ENCODE assay signal across 33 cellular contexts in the genomic region with DNA sequence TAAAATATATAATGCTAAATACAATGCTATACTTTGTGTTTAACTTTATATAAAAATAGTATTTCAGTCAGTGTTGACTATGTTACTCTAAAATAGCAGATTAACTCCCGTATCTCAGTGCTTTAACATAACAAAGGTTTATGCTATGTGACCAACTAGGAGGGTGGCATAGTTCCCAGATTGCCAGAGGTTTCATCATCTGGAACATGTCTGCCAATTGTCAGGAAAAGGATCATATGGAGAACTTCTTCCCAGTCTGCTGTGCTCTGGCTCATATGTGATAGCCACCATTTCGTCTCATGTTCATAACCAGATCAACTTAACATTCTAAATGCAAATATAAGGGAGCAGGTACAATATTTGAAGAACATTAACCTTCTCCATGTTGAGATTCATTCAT.
"Had no signal": no experiment of that assay in that cellular context is flagged by ENCODE, and none has a peak within 500 bp of the region (broad histone marks: within the 10 kb centered on the region; RNA-seq: fewer than 3 reads in every experiment).

No MANE protein-coding gene starts in this region.

- H3K27ac Mint-ChIP-seq: activated naive CD4-positive, alpha-beta T cell treated with anti-CD3 and anti-CD28 coated beads for 36 hours; activated naive CD8-positive, alpha-beta T cell treated with anti-CD3 and anti-CD28 coated beads for 36 hours; activated T-helper 1 cell treated with anti-CD3 and anti-CD28 coated beads, Interleukin-12 subunit alpha, Interleukin-12 subunit beta, Interleukin-2, Interleukin-4 antibody, amounts not matched to agents 30 ng/mL and 10 ng/mL and 1 ng/mL, durations not matched to agents 14 hours and 24 hours and 36 hours; dendritic cell treated with granulocyte-macrophage colony-stimulating factor and Interleukin-4, amounts not matched to agents 40 ng/mL and 50 ng/mL, for 4 days; naive thymus-derived CD4-positive, alpha-beta T cell; progenitor cell of endocrine pancreas; stimulated activated naive CD8-positive, alpha-beta T cell treated with anti-CD3 and anti-CD28 coated beads, Interleukin-15, Interleukin-2, amounts not matched to agents 100 ng/mL and 50 ng/mL, for 24 hours; T-helper 1 cell treated with Interleukin-12 subunit alpha and Interleukin-12 subunit beta and Interleukin-4 antibody, amounts not matched to agents 30 μg/mL and 1 μg/mL, for 36 hours had no signal

- H3K27me3 Mint-ChIP-seq: dendritic cell treated with granulocyte-macrophage colony-stimulating factor and Interleukin-4, amounts not matched to agents 40 ng/mL and 50 ng/mL, for 4 days; progenitor cell of endocrine pancreas had no signal

- H3K27me3 ChIP-seq: ascending aorta, esophagus squamous epithelium, gastrocnemius medialis, ovary, right lobe of liver had no signal

- H3K4me1 Mint-ChIP-seq: activated naive CD8-positive, alpha-beta T cell treated with anti-CD3 and anti-CD28 coated beads for 36 hours; brain; naive thymus-derived CD4-positive, alpha-beta T cell had no signal

- H3K9me3 ChIP-seq: gastrocnemius medialis, ovary, right lobe of liver, uterus had no signal

- H3K4me3 ChIP-seq: ascending aorta, esophagus squamous epithelium, gastrocnemius medialis, ovary, right lobe of liver, thoracic aorta, uterus had no signal

- ATAC-seq: activated CD4-positive, CD25-positive, alpha-beta regulatory T cell treated with anti-CD3 and anti-CD28 coated beads, Interleukin-2, amount 50 U/mL, for 24 hours; gastrocnemius medialis; left ventricle myocardium superior; naive thymus-derived CD4-positive, alpha-beta T cell; right lobe of liver had no signal

- FAIRE-seq: endometrium had no signal

- DNase-seq: activated CD4-positive, alpha-beta T cell treated with anti-CD3 and anti-CD28 coated beads for 48 hours; activated CD4-positive, alpha-beta T cell treated with anti-CD3 and anti-CD28 coated beads, Interleukin-2, amount 50 U/mL, for 48 hours; activated CD8-positive, alpha-beta memory T cell treated with anti-CD3 and anti-CD28 coated beads, Interleukin-2, amount 50 U/mL, for 4 hours; activated effector memory CD4-positive, alpha-beta T cell treated with anti-CD3 and anti-CD28 coated beads, Interleukin-2, amount 50 U/mL, for 16 hours; activated naive CD4-positive, alpha-beta T cell treated with anti-CD3 and anti-CD28 coated beads for 36 hours; activated naive CD8-positive, alpha-beta T cell treated with anti-CD3 and anti-CD28 coated beads for 36 hours; activated T-cell treated with anti-CD3 and anti-CD28 coated beads, Interleukin-2, amount 50 U/mL, for 1 hour; caudate nucleus; esophagus squamous epithelium; gastrocnemius medialis; glutamatergic neuron; islet precursor cell; left ventricle myocardium superior; midbrain; naive thymus-derived CD4-positive, alpha-beta T cell; ovary; right lobe of liver; stimulated activated CD4-positive, alpha-beta T cell treated with anti-CD3 and anti-CD28 coated beads, Interleukin-4, amount 100 ng/mL, for 1 hour; T-helper 9 cell; trophoblast cell; uterus; WERI-Rb-1 had no signal

- H3K4me1 ChIP-seq: ascending aorta, esophagus squamous epithelium, gastrocnemius medialis, right lobe of liver, uterus had no signal

- H3K4me3 Mint-ChIP-seq: activated naive CD4-positive, alpha-beta T cell treated with anti-CD3 and anti-CD28 coated beads for 36 hours; activated naive CD8-positive, alpha-beta T cell treated with anti-CD3 and anti-CD28 coated beads for 36 hours; activated T-helper 1 cell treated with anti-CD3 and anti-CD28 coated beads, Interleukin-12 subunit alpha, Interleukin-12 subunit beta, Interleukin-2, Interleukin-4 antibody, amounts not matched to agents 30 ng/mL and 10 ng/mL and 1 ng/mL, durations not matched to agents 14 hours and 24 hours and 36 hours; brain; dendritic cell treated with granulocyte-macrophage colony-stimulating factor and Interleukin-4, amounts not matched to agents 40 ng/mL and 50 ng/mL, for 4 days; naive thymus-derived CD4-positive, alpha-beta T cell; stimulated activated naive CD8-positive, alpha-beta T cell treated with anti-CD3 and anti-CD28 coated beads, Interleukin-15, Interleukin-2, amounts not matched to agents 100 ng/mL and 50 ng/mL, for 24 hours; T-helper 1 cell treated with Interleukin-12 subunit alpha and Interleukin-12 subunit beta and Interleukin-4 antibody, amounts not matched to agents 30 μg/mL and 1 μg/mL, for 36 hours had no signal

- H3K36me3 Mint-ChIP-seq: activated naive CD8-positive, alpha-beta T cell treated with anti-CD3 and anti-CD28 coated beads for 36 hours; brain; naive thymus-derived CD4-positive, alpha-beta T cell had no signal

- H3K36me3 ChIP-seq: ascending aorta, esophagus squamous epithelium, gastrocnemius medialis, ovary, right lobe of liver, thoracic aorta, uterus, WERI-Rb-1 had no signal

- H3K27ac ChIP-seq: ascending aorta, epithelial cell of prostate, esophagus squamous epithelium, gastrocnemius medialis, ovary, right lobe of liver, thoracic aorta, uterus, WERI-Rb-1 had no signal
